Comparison of ENCODE assay signal across 18 cellular contexts in genomic region chr19:27672309-27673047, GRCh38.
DNase-seq lines count a peak whose midpoint lies in the region; ATAC-seq and TF ChIP-seq lines count a peak whose summit lies in the region.
"Had no signal": no experiment of that assay in that cellular context is flagged by ENCODE, and none has a peak within 500 bp of the region (broad histone marks: within the 10 kb centered on the region; RNA-seq: fewer than 3 reads in every experiment).

No MANE protein-coding gene starts in this region.

- no peak overlapping the region for H3K9ac ChIP-seq in skeletal muscle tissue (ENCODE audit: low read depth in 1 of 3, low read length in 3 of 3)

- H3K4me3 ChIP-seq in coronary artery (no peak overlapping the region), right atrium auricular region (no peak overlapping the region), skeletal muscle tissue (ENCODE audit: low read length in 3 of 3) (peak overlapping the region in 2 of 3 donors; percentile 16 to 38)
- H3K4me3 ChIP-seq: K562 had no signal

- TF ChIP-seq CTCF in coronary artery (IDR thresholded peaks at IDR 0.05): no peak
- TF ChIP-seq CTCF in right atrium auricular region (IDR thresholded peaks at IDR 0.05): no peak

- H3K36me3 Mint-ChIP-seq in activated naive CD4-positive, alpha-beta T cell treated with anti-CD3 and anti-CD28 coated beads, Interleukin-2, amount 50 U/mL, for 72 hours: peaks cover 18 to 42% of the 10 kb centered on the region in 2 donors

- no peak for TF ChIP-seq EP300 in Ishikawa (IDR thresholded peaks at IDR 0.05; ENCODE audit: borderline replicate concordance)

- H3K27ac ChIP-seq in coronary artery (no peak overlapping the region), right atrium auricular region (peak overlapping the region; percentile 73 to 75), skeletal muscle tissue (ENCODE audit: low read depth, low read length) (peak overlapping the region; percentile 86)
- H3K27ac ChIP-seq: HL-60 had no signal

- DNase-seq in coronary artery (ENCODE audit: low spot score) (peak; percentile 46), right atrium auricular region (ENCODE audit: low spot score) (peak; percentile 56), left colon (no peak), DMS 273 (lab: John Stamatoyannopoulos, UW; ENCODE audit: unreplicated experiment) (no peak)
- no peak for DNase-seq in activated naive CD4-positive, alpha-beta T cell treated with anti-CD3 and anti-CD28 coated beads, Interleukin-2, amount 50 U/mL, for 72 hours (ENCODE audit: low spot score in 2 of 2)
- DNase-seq: AML-193, Caco-2, NCI-H1048, NCI-H2107, NCI-H345, NCI-H69, PC-3 had no signal

- no peak overlapping the region for H3K27ac Mint-ChIP-seq in activated naive CD4-positive, alpha-beta T cell treated with anti-CD3 and anti-CD28 coated beads, Interleukin-2, amount 50 U/mL, for 72 hours

- no peaks in the 10 kb centered on the region for H3K36me3 ChIP-seq in right atrium auricular region
- H3K36me3 ChIP-seq in skeletal muscle tissue (ENCODE audit: control insufficient read depth in 3 of 3, insufficient read depth in 3 of 3, low read length in 3 of 3): no peaks in the 10 kb centered on the region

- H3K4me1 ChIP-seq in right atrium auricular region: peaks cover 0 to 50% of the 10 kb centered on the region in 2 donors
- peaks cover 30 to 58% (median 37%) of the 10 kb centered on the region in 3 donors for H3K4me1 ChIP-seq in skeletal muscle tissue (ENCODE audit: control insufficient read depth in 3 of 3, insufficient read depth in 3 of 3, low read length in 3 of 3)
- H3K4me1 ChIP-seq: Caco-2 had no signal

- H3K27me3 ChIP-seq in right atrium auricular region: no peaks in the 10 kb centered on the region
- H3K27me3 ChIP-seq in skeletal muscle tissue (ENCODE audit: control insufficient read depth in 3 of 3, insufficient read depth in 3 of 3, low read length in 3 of 3): no peaks in the 10 kb centered on the region

- H3K9me3 ChIP-seq in right atrium auricular region (no peaks in the 10 kb centered on the region), skeletal muscle tissue (ENCODE audit: control insufficient read depth in 3 of 3, low read length in 3 of 3) (no peaks in the 10 kb centered on the region)

- ATAC-seq in GM18868 (IDR thresholded peaks at IDR 0.05; ENCODE audit: unreplicated experiment): no peak
- ATAC-seq in left colon: no peak
- ATAC-seq in activated naive CD4-positive, alpha-beta T cell treated with anti-CD3 and anti-CD28 coated beads, Interleukin-2, amount 50 U/mL, for 72 hours: no peak
- ATAC-seq: HCT116, K562, PC-3 had no signal

- no peak for TF ChIP-seq RAD21 in Ishikawa (IDR thresholded peaks at IDR 0.05; ENCODE audit: low read depth)

- intact Hi-C loops in left colon (cut with DNase I, micrococcal nuclease): no loop called here

- peaks cover 16 to 45% of the 10 kb centered on the region in 2 donors for H3K9me3 Mint-ChIP-seq in activated naive CD4-positive, alpha-beta T cell treated with anti-CD3 and anti-CD28 coated beads, Interleukin-2, amount 50 U/mL, for 72 hours

TF ChIP-seq in Ishikawa, 13 proteins besides CTCF, POLR2A, EP300 and RAD21:
- TF ChIP-seq USF1 (IDR thresholded peaks at IDR 0.05) (0 out of 2 replicates have a peak, but pooled peaks have one; percentile 21), REST (IDR thresholded peaks at IDR 0.05; ENCODE audit: low read depth) (no peak)

Comparison
In these comparisons a context has a peak if more than half of its experiments do, and no peak if none do; other contexts are left out.
1. DNase-seq: peak in coronary artery (single experiment) and right atrium auricular region (single experiment); none in left colon (0 of 2), activated naive CD4-positive, alpha-beta T cell treated with anti-CD3 and anti-CD28 coated beads, Interleukin-2, amount 50 U/mL, for 72 hours (0 of 2) and DMS 273 (single experiment).
2. H3K27ac ChIP-seq: peak in right atrium auricular region (2 of 2) and skeletal muscle tissue (single experiment); none in coronary artery (0 of 2).
3. H3K4me3 ChIP-seq: peak in skeletal muscle tissue (2 of 3); none in coronary artery (single experiment) and right atrium auricular region (0 of 2).